ENCODE assay signal across 10 cellular contexts in the genomic region with DNA sequence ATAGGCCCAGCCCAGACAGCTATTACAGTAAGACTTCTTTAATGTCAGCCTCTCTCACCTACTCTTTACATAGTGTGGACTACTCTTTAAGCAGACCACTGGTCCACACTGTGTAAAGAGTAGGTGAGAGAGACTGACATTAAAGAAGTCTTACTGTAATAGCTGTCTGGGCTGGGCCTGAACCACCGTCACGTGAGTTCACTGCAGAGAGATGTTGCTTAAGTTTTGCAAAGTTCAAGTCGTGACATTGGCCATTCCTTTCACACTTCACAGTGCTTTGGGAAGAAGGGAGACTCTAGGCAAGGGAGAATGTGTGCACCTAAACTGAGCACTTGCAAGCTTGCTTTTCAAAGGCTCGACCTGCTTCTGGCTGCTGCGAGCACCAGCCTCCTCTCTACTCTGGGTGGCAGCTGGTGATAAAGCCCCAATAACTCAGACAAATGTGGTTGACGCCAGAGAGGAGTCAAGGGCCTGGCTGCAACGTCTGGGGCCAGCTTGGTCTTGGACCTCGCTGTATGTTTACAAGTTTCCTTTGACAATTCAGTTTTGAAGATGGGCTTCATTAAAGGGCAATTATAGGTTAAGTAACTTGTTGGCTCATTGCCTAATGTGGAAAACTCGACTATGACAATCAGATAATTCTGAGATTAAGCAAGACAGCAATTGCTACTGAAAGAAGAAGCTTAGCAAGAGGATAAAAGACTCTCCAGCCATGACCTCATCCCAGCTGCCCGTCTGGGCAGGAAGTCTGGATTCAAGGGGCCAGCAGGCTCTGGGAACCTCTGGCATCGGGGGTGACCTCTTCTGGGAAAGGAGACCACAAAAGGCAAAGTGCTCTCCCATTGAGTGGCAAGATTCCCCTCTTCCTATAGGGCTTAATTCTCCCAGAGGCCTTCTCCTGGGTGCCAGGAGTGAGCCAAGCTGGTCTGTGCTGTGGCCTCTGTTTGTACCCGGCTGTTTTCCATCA.
A peak's percentile ranks its signal among the peaks of the same experiment; 100 is the strongest.
DNase-seq lines count a peak whose midpoint lies in the region; ATAC-seq and TF ChIP-seq lines count a peak whose summit lies in the region.
"Had no signal": no experiment of that assay in that cellular context is flagged by ENCODE, and none has a peak within 500 bp of the region (broad histone marks: within the 10 kb centered on the region; RNA-seq: fewer than 3 reads in every experiment).

No MANE protein-coding gene starts in this region.

- ATAC-seq in HG02798 (IDR thresholded peaks at IDR 0.05; ENCODE audit: poor library complexity, unreplicated experiment) (no peak), GM19395 (IDR thresholded peaks at IDR 0.05; ENCODE audit: unreplicated experiment) (no peak)

- H3K27me3 ChIP-seq in brain microvascular endothelial cell (replicated peaks) (no peaks in the 10 kb centered on the region), rectal smooth muscle tissue (ENCODE audit: control insufficient read depth, insufficient read depth, low read length) (no peaks in the 10 kb centered on the region)

- H3K4me3 ChIP-seq in brain microvascular endothelial cell (ENCODE audit: low read depth, low read length) (no peak overlapping the region), rectal smooth muscle tissue (ENCODE audit: low read length) (no peak overlapping the region)
- H3K4me3 ChIP-seq: SJSA1 had no signal

- H3K36me3 ChIP-seq in brain microvascular endothelial cell (replicated peaks), result no peaks in the 10 kb centered on the region
- no peaks in the 10 kb centered on the region for H3K36me3 ChIP-seq in rectal smooth muscle tissue (ENCODE audit: control insufficient read depth, insufficient read depth, low read length)
- H3K36me3 ChIP-seq: SJSA1 had no signal

- no peak for TF ChIP-seq CTCF in brain microvascular endothelial cell (IDR thresholded peaks at IDR 0.05; ENCODE audit: low read depth, low read length, missing control alignments)

- in situ Hi-C loops in brain microvascular endothelial cell (cut with HindIII; ENCODE audit: low pct_ligation_motif_present, low sequenced_read_pairs), result no loop called here

- H3K27ac ChIP-seq in brain microvascular endothelial cell (no peak overlapping the region), rectal smooth muscle tissue (ENCODE audit: low read depth, low read length) (peak overlapping the region; percentile 35)
- H3K27ac ChIP-seq: SJSA1 had no signal

- DNase-seq in NCI-H2029 (lab: John Stamatoyannopoulos, UW) (peak; percentile 31), NCI-H2029 treated with DMSO at 0.1 percent for 48 hours (lab: John Stamatoyannopoulos, UW) (no peak), NCI-H1436 treated with DMSO at 0.1 percent for 48 hours (lab: John Stamatoyannopoulos, UW) (peak; percentile 62), brain microvascular endothelial cell (peak; percentile 45)
- no peak for DNase-seq in stimulated activated naive CD4-positive, alpha-beta T cell (lab: John Stamatoyannopoulos, UW)
- DNase-seq: immature natural killer cell had no signal

- H3K9ac ChIP-seq in rectal smooth muscle tissue (ENCODE audit: low read length), result no peak overlapping the region

- peaks cover 15% of the 10 kb centered on the region for H3K4me1 ChIP-seq in rectal smooth muscle tissue (ENCODE audit: control insufficient read depth, insufficient read depth, low read length)
- H3K4me1 ChIP-seq: SJSA1 had no signal

Comparison
In these comparisons a context has a peak if more than half of its experiments do, and no peak if none do; other contexts are left out.
1. DNase-seq: peak in NCI-H2029 (single experiment), NCI-H1436 treated with DMSO at 0.1 percent for 48 hours (single experiment) and brain microvascular endothelial cell (single experiment); none in NCI-H2029 treated with DMSO at 0.1 percent for 48 hours (single experiment) and stimulated activated naive CD4-positive, alpha-beta T cell (0 of 6).